ENCODE assay signal across 22 cellular contexts in the genomic region with DNA sequence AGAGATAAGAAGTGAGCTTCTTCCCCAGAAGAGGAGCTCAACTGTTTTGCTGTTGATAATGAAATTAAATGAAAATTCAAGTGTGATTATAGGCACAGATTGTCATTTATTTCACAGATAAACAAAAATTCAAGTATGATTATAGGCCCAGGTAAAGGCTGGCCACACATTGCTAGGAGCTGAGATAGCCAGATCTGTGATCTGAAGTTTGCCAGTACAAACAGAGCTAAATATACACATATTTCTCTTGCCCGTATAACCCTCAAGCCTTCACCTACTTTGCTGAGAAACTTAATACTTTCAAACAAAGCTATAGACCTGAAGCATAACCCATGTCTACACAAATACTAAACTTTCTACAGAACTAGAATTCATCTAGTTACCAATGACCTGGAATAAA.
"Had no signal": no experiment of that assay in that cellular context is flagged by ENCODE, and none has a peak within 500 bp of the region (broad histone marks: within the 10 kb centered on the region; RNA-seq: fewer than 3 reads in every experiment).

No MANE protein-coding gene starts in this region.

- FAIRE-seq: colon, endothelial cell of umbilical vein, frontal cortex, islet of Langerhans, keratinocyte had no signal

- H3K27ac ChIP-seq: coronary artery, dorsolateral prefrontal cortex, esophagus muscularis mucosa, foreskin keratinocyte, gastroesophageal sphincter, heart left ventricle, hepatocyte, left lung, lower lobe of right lung had no signal

- H3K4me2 ChIP-seq: hepatocyte had no signal

- H2AFZ ChIP-seq: hepatocyte had no signal

- H3K79me2 ChIP-seq: hepatocyte had no signal

- H3K27ac Mint-ChIP-seq: mesothelial cell of epicardium had no signal

- ATAC-seq: foreskin keratinocyte, gastroesophageal sphincter, heart left ventricle, left cardiac atrium, left lung, left ventricle myocardium superior, lower lobe of right lung, mucosa of descending colon had no signal

- H3K9me3 Mint-ChIP-seq: mesothelial cell of epicardium had no signal

- H3K4me1 ChIP-seq: esophagus muscularis mucosa, foreskin keratinocyte, gastroesophageal sphincter, heart left ventricle, left lung, lower lobe of right lung had no signal

- H3K4me3 ChIP-seq: coronary artery, dorsolateral prefrontal cortex, esophagus muscularis mucosa, gastroesophageal sphincter, heart left ventricle, hepatocyte, left lung, lower lobe of right lung, mucosa of descending colon had no signal

- H3K27me3 ChIP-seq: dorsolateral prefrontal cortex, esophagus muscularis mucosa, foreskin keratinocyte, gastroesophageal sphincter, heart left ventricle, hepatocyte, left lung had no signal

- H3K4me3 Mint-ChIP-seq: mesothelial cell of epicardium had no signal

- H3K36me3 ChIP-seq: esophagus muscularis mucosa, gastroesophageal sphincter, heart left ventricle, left lung, lower lobe of right lung had no signal

- DNase-seq: dermis blood vessel endothelial cell; dorsolateral prefrontal cortex; effector CD4-positive, alpha-beta T cell; effector memory CD4-positive, alpha-beta T cell; foreskin keratinocyte; heart left ventricle; left cardiac atrium; left lung; left ventricle myocardium superior; lower lobe of right lung; mesenchymal stem cell; mucosa of descending colon had no signal

- H3K9me3 ChIP-seq: esophagus muscularis mucosa, gastroesophageal sphincter, heart left ventricle, left lung, lower lobe of right lung, mucosa of descending colon had no signal

- H3K36me3 Mint-ChIP-seq: mesothelial cell of epicardium had no signal
